37 cellular contexts compared by ENCODE assay signal in genomic region chr10:16768702-16769101, GRCh38.
"Had no signal": no experiment of that assay in that cellular context is flagged by ENCODE, and none has a peak within 500 bp of the region (broad histone marks: within the 10 kb centered on the region; RNA-seq: fewer than 3 reads in every experiment).

No MANE protein-coding gene starts in this region.

- H3K9me3 ChIP-seq: ascending aorta, body of pancreas, breast epithelium had no signal

- H3K4me1 ChIP-seq: ascending aorta, body of pancreas, breast epithelium had no signal

- H3K27me3 ChIP-seq: ascending aorta, body of pancreas, brain microvascular endothelial cell, breast epithelium, cardiac muscle cell had no signal

- H3K27ac Mint-ChIP-seq: activated naive CD4-positive, alpha-beta T cell treated with anti-CD3 and anti-CD28 coated beads for 36 hours; activated naive CD4-positive, alpha-beta T cell treated with anti-CD3 and anti-CD28 coated beads, Interleukin-2, amount 10 ng/mL, durations not matched to agents 7 days and 5 days; activated naive CD4-positive, alpha-beta T cell treated with anti-CD3 and anti-CD28 coated beads, Interleukin-2, amount 50 U/mL, for 24 hours; activated naive CD4-positive, alpha-beta T cell treated with anti-CD3 and anti-CD28 coated beads, Interleukin-2, amount 50 U/mL, for 72 hours; activated naive CD8-positive, alpha-beta T cell; activated naive CD8-positive, alpha-beta T cell treated with anti-CD3 and anti-CD28 coated beads for 36 hours; activated naive CD8-positive, alpha-beta T cell treated with anti-CD3 and anti-CD28 coated beads, Interleukin-2, amount 10 ng/mL, durations not matched to agents 7 days and 5 days; activated naive CD8-positive, alpha-beta T cell treated with anti-CD3 and anti-CD28 coated beads, Interleukin-2, amount 50 U/mL, for 24 hours; activated T-cell treated with anti-CD3 and anti-CD28 coated beads, Interleukin-2, amount 50 U/mL, for 24 hours; activated T-cell treated with anti-CD3 and anti-CD28 coated beads, Interleukin-2, amount 50 U/mL, for 72 hours; activated T-helper 1 cell treated with anti-CD3 and anti-CD28 coated beads, Interleukin-12 subunit alpha, Interleukin-12 subunit beta, Interleukin-2, Interleukin-4 antibody, amounts not matched to agents 30 ng/mL and 10 ng/mL and 1 ng/mL, durations not matched to agents 14 hours and 24 hours and 36 hours; activated T-helper 17 cell treated with anti-CD3 and anti-CD28 coated beads, Interleukin-2, amount 50 U/mL, for 72 hours; activated T-helper 2 cell treated with anti-CD3 and anti-CD28 coated beads, Interferon-gamma antibody, Interleukin-2, Interleukin-4, amounts not matched to agents 10 μg/mL and 5 μg/mL and 100 μg/mL, durations not matched to agents 14 hours and 24 hours and 36 hours; brain had no signal

- H3K4me3 ChIP-seq: ascending aorta, body of pancreas, breast epithelium, cardiac muscle cell had no signal

- DNase-seq: activated effector memory CD4-positive, alpha-beta T cell treated with anti-CD3 and anti-CD28 coated beads, Interleukin-2, amount 50 U/mL, for 16 hours; activated effector memory CD4-positive, alpha-beta T cell treated with Interleukin-2 at 50 U/mL for 16 hours; activated gamma-delta T cell; activated gamma-delta T cell treated with Interleukin-2 at 50 U/mL for 16 hours; activated naive CD4-positive, alpha-beta T cell; activated naive CD4-positive, alpha-beta T cell treated with anti-CD3 and anti-CD28 coated beads for 36 hours; activated naive CD4-positive, alpha-beta T cell treated with anti-CD3 and anti-CD28 coated beads, Interleukin-2, amount 10 ng/mL, durations not matched to agents 7 days and 5 days; activated naive CD4-positive, alpha-beta T cell treated with anti-CD3 and anti-CD28 coated beads, Interleukin-2, amount 50 U/mL, for 16 hours; activated naive CD4-positive, alpha-beta T cell treated with Interleukin-2 at 50 U/mL for 16 hours; activated naive CD8-positive, alpha-beta T cell treated with anti-CD3 and anti-CD28 coated beads for 36 hours; activated naive CD8-positive, alpha-beta T cell treated with anti-CD3 and anti-CD28 coated beads, Interleukin-2, amount 10 ng/mL, durations not matched to agents 7 days and 5 days; activated naive CD8-positive, alpha-beta T cell treated with anti-CD3 and anti-CD28 coated beads, Interleukin-2, amount 50 U/mL, for 24 hours; activated T-cell treated with anti-CD3 and anti-CD28 coated beads for 4 hours; activated T-cell treated with anti-CD3 and anti-CD28 coated beads, Interleukin-2, amount 50 U/mL, for 1 hour; activated T-cell treated with anti-CD3 and anti-CD28 coated beads, Interleukin-2, amount 50 U/mL, for 24 hours; activated T-cell treated with anti-CD3 and anti-CD28 coated beads, Interleukin-2, amount 50 U/mL, for 4 hours; activated T-cell treated with anti-CD3 and anti-CD28 coated beads, Interleukin-2, amount 50 U/mL, for 48 hours; activated T-cell treated with anti-CD3 and anti-CD28 coated beads, Interleukin-2, amount 50 U/mL, for 72 hours; amniotic stem cell; amygdala; anterior cingulate cortex; aorta; body of pancreas; brain microvascular endothelial cell; central memory CD4-positive, alpha-beta T cell; cerebellar nuclear complex had no signal

- H3K27me3 Mint-ChIP-seq: activated naive CD4-positive, alpha-beta T cell treated with anti-CD3 and anti-CD28 coated beads, Interleukin-2, amount 10 ng/mL, durations not matched to agents 7 days and 5 days; activated naive CD4-positive, alpha-beta T cell treated with anti-CD3 and anti-CD28 coated beads, Interleukin-2, amount 50 U/mL, for 24 hours; activated naive CD8-positive, alpha-beta T cell; activated naive CD8-positive, alpha-beta T cell treated with anti-CD3 and anti-CD28 coated beads for 36 hours; activated naive CD8-positive, alpha-beta T cell treated with anti-CD3 and anti-CD28 coated beads, Interleukin-2, amount 10 ng/mL, durations not matched to agents 7 days and 5 days; activated naive CD8-positive, alpha-beta T cell treated with anti-CD3 and anti-CD28 coated beads, Interleukin-2, amount 50 U/mL, for 24 hours; activated T-cell treated with anti-CD3 and anti-CD28 coated beads, Interleukin-2, amount 50 U/mL, for 24 hours; activated T-helper 17 cell treated with anti-CD3 and anti-CD28 coated beads, Interleukin-2, amount 50 U/mL, for 72 hours; brain; central memory CD8-positive, alpha-beta T cell had no signal

- H3K36me3 ChIP-seq: brain microvascular endothelial cell, breast epithelium, cardiac muscle cell had no signal

- H3K27ac ChIP-seq: ascending aorta, body of pancreas, brain microvascular endothelial cell, breast epithelium, cardiac muscle cell had no signal

- H3K9me3 Mint-ChIP-seq: activated naive CD4-positive, alpha-beta T cell treated with anti-CD3 and anti-CD28 coated beads for 36 hours; activated naive CD4-positive, alpha-beta T cell treated with anti-CD3 and anti-CD28 coated beads, Interleukin-2, amount 10 ng/mL, durations not matched to agents 7 days and 5 days; activated naive CD4-positive, alpha-beta T cell treated with anti-CD3 and anti-CD28 coated beads, Interleukin-2, amount 50 U/mL, for 24 hours; activated naive CD4-positive, alpha-beta T cell treated with anti-CD3 and anti-CD28 coated beads, Interleukin-2, amount 50 U/mL, for 72 hours; activated naive CD8-positive, alpha-beta T cell treated with anti-CD3 and anti-CD28 coated beads for 36 hours; activated naive CD8-positive, alpha-beta T cell treated with anti-CD3 and anti-CD28 coated beads, Interleukin-2, amount 10 ng/mL, durations not matched to agents 7 days and 5 days; activated naive CD8-positive, alpha-beta T cell treated with anti-CD3 and anti-CD28 coated beads, Interleukin-2, amount 50 U/mL, for 24 hours; activated T-cell treated with anti-CD3 and anti-CD28 coated beads, Interleukin-2, amount 50 U/mL, for 24 hours; activated T-cell treated with anti-CD3 and anti-CD28 coated beads, Interleukin-2, amount 50 U/mL, for 4 hours; activated T-cell treated with anti-CD3 and anti-CD28 coated beads, Interleukin-2, amount 50 U/mL, for 72 hours; activated T-helper 1 cell treated with anti-CD3 and anti-CD28 coated beads, Interleukin-12 subunit alpha, Interleukin-12 subunit beta, Interleukin-2, Interleukin-4 antibody, amounts not matched to agents 30 ng/mL and 10 ng/mL and 1 ng/mL, durations not matched to agents 14 hours and 24 hours and 36 hours; activated T-helper 17 cell treated with anti-CD3 and anti-CD28 coated beads, Interleukin-2, amount 50 U/mL, for 72 hours; activated T-helper 2 cell treated with anti-CD3 and anti-CD28 coated beads, Interferon-gamma antibody, Interleukin-2, Interleukin-4, amounts not matched to agents 10 μg/mL and 5 μg/mL and 100 μg/mL, durations not matched to agents 14 hours and 24 hours and 36 hours; brain; central memory CD8-positive, alpha-beta T cell had no signal

- ATAC-seq: activated naive CD4-positive, alpha-beta T cell treated with anti-CD3 and anti-CD28 coated beads, Interleukin-2, amount 50 U/mL, for 72 hours; activated naive CD8-positive, alpha-beta T cell treated with anti-CD3 and anti-CD28 coated beads, Interleukin-2, amount 50 U/mL, for 24 hours; activated T-cell treated with anti-CD3 and anti-CD28 coated beads, Interleukin-2, amount 50 U/mL, for 4 hours; activated T-cell treated with anti-CD3 and anti-CD28 coated beads, Interleukin-2, amount 50 U/mL, for 72 hours; activated T-helper 17 cell treated with anti-CD3 and anti-CD28 coated beads, Interleukin-2, amount 50 U/mL, for 72 hours; body of pancreas had no signal

- H3K4me3 Mint-ChIP-seq: activated naive CD4-positive, alpha-beta T cell treated with anti-CD3 and anti-CD28 coated beads for 36 hours; activated naive CD4-positive, alpha-beta T cell treated with anti-CD3 and anti-CD28 coated beads, Interleukin-2, amount 10 ng/mL, durations not matched to agents 7 days and 5 days; activated naive CD4-positive, alpha-beta T cell treated with anti-CD3 and anti-CD28 coated beads, Interleukin-2, amount 50 U/mL, for 24 hours; activated naive CD8-positive, alpha-beta T cell; activated naive CD8-positive, alpha-beta T cell treated with anti-CD3 and anti-CD28 coated beads for 36 hours; activated naive CD8-positive, alpha-beta T cell treated with anti-CD3 and anti-CD28 coated beads, Interleukin-2, amount 10 ng/mL, durations not matched to agents 7 days and 5 days; activated naive CD8-positive, alpha-beta T cell treated with anti-CD3 and anti-CD28 coated beads, Interleukin-2, amount 50 U/mL, for 24 hours; activated T-cell treated with anti-CD3 and anti-CD28 coated beads, Interleukin-2, amount 50 U/mL, for 24 hours; activated T-cell treated with anti-CD3 and anti-CD28 coated beads, Interleukin-2, amount 50 U/mL, for 4 hours; activated T-cell treated with anti-CD3 and anti-CD28 coated beads, Interleukin-2, amount 50 U/mL, for 72 hours; activated T-helper 1 cell treated with anti-CD3 and anti-CD28 coated beads, Interleukin-12 subunit alpha, Interleukin-12 subunit beta, Interleukin-2, Interleukin-4 antibody, amounts not matched to agents 30 ng/mL and 10 ng/mL and 1 ng/mL, durations not matched to agents 14 hours and 24 hours and 36 hours; activated T-helper 17 cell treated with anti-CD3 and anti-CD28 coated beads, Interleukin-2, amount 50 U/mL, for 72 hours; brain; central memory CD8-positive, alpha-beta T cell had no signal

- H3K36me3 Mint-ChIP-seq: activated naive CD4-positive, alpha-beta T cell treated with anti-CD3 and anti-CD28 coated beads, Interleukin-2, amount 50 U/mL, for 72 hours had no signal
